Comparison of ENCODE assay signal across 8 cellular contexts in genomic region chr17:75260679-75261335, GRCh38. TPM values are rescaled to one million over a fixed set of nuclear protein-coding genes. Genes with fewer than 3 reads are reported as not detected.
DNase-seq lines count a peak whose midpoint lies in the region; ATAC-seq and TF ChIP-seq lines count a peak whose summit lies in the region.

No MANE protein-coding gene starts in this region.

- 0 to 1% methylated on average over 5 to 28 of the region's 31 CpGs for WGBS in transverse colon (ENCODE audit: low coverage in 1 of 2), 2 donors

- H3K27me3 ChIP-seq in Panc1 (ENCODE audit: control insufficient read depth, insufficient read depth, low read length) (no peaks in the 10 kb centered on the region), mononuclear cell (ENCODE audit: insufficient read depth, low read length) (no peaks in the 10 kb centered on the region), transverse colon (no peaks in the 10 kb centered on the region)

- DNase-seq in Daoy (ENCODE audit: low read depth) (peak; percentile 27), HFFc6 (no peak), Panc1 (ENCODE audit: low read depth, low spot score) (no peak), cardiac fibroblast (ENCODE audit: low read depth in 2 of 2) (peak in 1 of 2 donors; percentile 48), transverse colon (no peak), KBM-7 (no peak)

- H3K36me3 ChIP-seq in Panc1 (ENCODE audit: control insufficient read depth, insufficient read depth, low read length) (peaks cover 7% of the 10 kb centered on the region; the same call in 1 of the 2 replicates), transverse colon (peaks cover 0 to 6% (median 2%) of the 10 kb centered on the region in 4 donors)

- H3K4me3 Mint-ChIP-seq in HFFc6: peak overlapping the region; percentile 100

- H3K27ac Mint-ChIP-seq in HFFc6: peak overlapping the region; percentile 100

- peak; percentile 54 for TF ChIP-seq CTCF in HFFc6 (IDR thresholded peaks at IDR 0.05)
- TF ChIP-seq CTCF in Panc1 (IDR thresholded peaks at IDR 0.05): no peak
- TF ChIP-seq CTCF in cardiac fibroblast (IDR thresholded peaks at IDR 0.05; ENCODE audit: low read depth, low read length): no peak
- peak in 3 of 5 experiments; percentile 12 to 20 (median 13) for TF ChIP-seq CTCF in transverse colon (IDR thresholded peaks at IDR 0.05)

- H3K9me3 ChIP-seq in Panc1 (ENCODE audit: control insufficient read depth, insufficient read depth, low read depth, low read length) (no peaks in the 10 kb centered on the region), mononuclear cell (ENCODE audit: low read depth, low read length) (no peaks in the 10 kb centered on the region), transverse colon (no peaks in the 10 kb centered on the region)

- intact Hi-C loops in Panc1 (cut with micrococcal nuclease; ENCODE audit: unreplicated experiment) (no loop called here), transverse colon (cut with DNase I; ENCODE audit: low total_unique reads) (no loop called here)

- H3K27ac ChIP-seq in Panc1 (ENCODE audit: low read length): peak overlapping the region; percentile 95
- H3K27ac ChIP-seq in transverse colon: peak overlapping the region; percentile 89 to 96 (median 92)

- H3K27me3 Mint-ChIP-seq in HFFc6 (ENCODE audit: insufficient read depth): no peaks in the 10 kb centered on the region; the same call in 1 of the 2 replicates

- TSS peak; percentile 79 for BruUV-seq in Panc1 (replicated peaks; lab: Mats Ljungman, UMichigan)

- POLR2A ChIA-PET in Panc1 (lab: Charles Lee): interaction anchor here (0.6 to 0.8 kb wide), 3 partner anchors 45 to 264 kb away, joined by 3 to 4 read pairs (median 3); no protein-coding TSS in a partner anchor

- peaks cover 58% of the 10 kb centered on the region for H3K4me1 Mint-ChIP-seq in HFFc6 (ENCODE audit: low read depth)

- ATAC-seq in Panc1 (peak; percentile 26), GM21423 (IDR thresholded peaks at IDR 0.05; ENCODE audit: unreplicated experiment) (no peak)

- H3K4me1 ChIP-seq in Panc1 (ENCODE audit: control insufficient read depth, insufficient read depth, low read length) (peaks cover 15% of the 10 kb centered on the region), mononuclear cell (ENCODE audit: insufficient read depth, low read length) (peaks cover 50% of the 10 kb centered on the region), transverse colon (peaks cover 12 to 36% (median 27%) of the 10 kb centered on the region in 4 donors)

- no peak for TF ChIP-seq POLR2A in transverse colon (IDR thresholded peaks at IDR 0.05)

- H3K36me3 Mint-ChIP-seq in HFFc6 (ENCODE audit: low read depth): peaks cover 7% of the 10 kb centered on the region

- H3K4me3 ChIP-seq in Panc1 (ENCODE audit: low read depth in 2 of 2, low read length in 2 of 2) (peak overlapping the region; percentile 88 to 98), cardiac fibroblast (replicated peaks in 1 of 2; ENCODE audit: low read depth in 2 of 2, low read length in 2 of 2) (peak overlapping the region; percentile 94 to 95), mononuclear cell (ENCODE audit: low read length) (peak overlapping the region; percentile 94), transverse colon (peak overlapping the region; percentile 68 to 90 (median 84))

- CTCF ChIA-PET in Panc1 (lab: Charles Lee): interaction anchor here (2.9 kb wide), 1 partner anchor 10 kb away, joined by 21 read pairs; the partner anchor contains the start of gene MIF4GD

- no peaks in the 10 kb centered on the region for H3K9me3 Mint-ChIP-seq in HFFc6

- in situ Hi-C loops in Panc1 (cut with HindIII; ENCODE audit: low pct_unique_long_range_greater_than_20kb, low sequenced_read_pairs) (no loop called here), transverse colon (cut with MboI; ENCODE audit: low pct_ligation_motif_present in 1 of 4, low pct_unique_long_range_greater_than_20kb in 1 of 4, low sequenced_read_pairs in 3 of 4) (no loop called here), KBM-7 (cut with MboI; ENCODE audit: low pct_unique_long_range_greater_than_20kb, low sequenced_read_pairs) (no loop called here)

- no peak for TF ChIP-seq EP300 in transverse colon (IDR thresholded peaks at IDR 0.05; ENCODE audit: low read depth)

RNA-seq across cellular contexts. Expression of gene GGA3, which starts 0.6 kb away (rescaled TPM):
- total RNA-seq in Daoy (2014; rRNA removed; shearing (Covaris generic)): 10.4 and 12.4 TPM in 2 replicates
- 10 to 100 TPM; 23.2 to 26.5 (median 24.2) TPM for total RNA-seq in HFFc6 (2021; fragmentation: NEBNext Ultra II Directional; extraction: Animal tissue kit (Norgen Biotek cat#: 25700))
- total RNA-seq in Panc1 (2021; ENCODE audit: unreplicated experiment) (61.6 TPM), mononuclear cell (36.9 TPM), transverse colon (100 to 1,000 TPM in 1 of 4 donors, 10 to 100 TPM in 3; 36.2 to 134 (median 59.0) TPM)
- polyA plus RNA-seq in Panc1 (2012; ENCODE audit: insufficient read length): 52.5 TPM

RNA-seq across cellular contexts. Expression of gene MRPS7, which starts 0.9 kb away (rescaled TPM):
- total RNA-seq in Daoy (2014; rRNA removed; shearing (Covaris generic)): 90.2 and 92.2 TPM in 2 replicates
- total RNA-seq in HFFc6 (2021; fragmentation: NEBNext Ultra II Directional; extraction: Animal tissue kit (Norgen Biotek cat#: 25700)): 10 to 100 TPM; 58.2 to 64.7 (median 60.2) TPM
- total RNA-seq in Panc1 (2021; ENCODE audit: unreplicated experiment) (85.0 TPM), mononuclear cell (27.1 TPM), transverse colon (10 to 100 TPM; 27.1 to 54.0 (median 37.4) TPM)
- polyA plus RNA-seq in Panc1 (2012; ENCODE audit: insufficient read length): 78.8 TPM

RNA-seq across cellular contexts. Expression of gene MIF4GD, which starts 10.2 kb away (rescaled TPM):
- 6.7 and 9.4 TPM in 2 replicates for total RNA-seq in Daoy (2014; rRNA removed; shearing (Covaris generic))
- 10 to 100 TPM in 3 of 6 experiments, 1 to 10 TPM in 3; 8.8 to 10.8 (median 10.0) TPM for total RNA-seq in HFFc6 (2021; fragmentation: NEBNext Ultra II Directional; extraction: Animal tissue kit (Norgen Biotek cat#: 25700))
- total RNA-seq in Panc1 (2021; ENCODE audit: unreplicated experiment): 34.4 TPM
- polyA plus RNA-seq in Panc1 (2012; ENCODE audit: insufficient read length): 40.5 TPM
- total RNA-seq in mononuclear cell: 19.9 TPM
- 10 to 100 TPM in 3 of 4 donors, 1 to 10 TPM in 1; 9.0 to 44.0 (median 28.6) TPM for total RNA-seq in transverse colon

RNA-seq across cellular contexts. Expression of gene SLC25A19, which starts 28.4 kb away (rescaled TPM):
- total RNA-seq in Daoy (2014; rRNA removed; shearing (Covaris generic)): 19.4 and 30.9 TPM in 2 replicates
- 10 to 100 TPM in 1 of 6 experiments, 1 to 10 TPM in 5; 5.7 to 14.6 (median 7.1) TPM for total RNA-seq in HFFc6 (2021; fragmentation: NEBNext Ultra II Directional; extraction: Animal tissue kit (Norgen Biotek cat#: 25700))
- 29.0 TPM for total RNA-seq in Panc1 (2021; ENCODE audit: unreplicated experiment)
- 18.9 TPM for polyA plus RNA-seq in Panc1 (2012; ENCODE audit: insufficient read length)
- total RNA-seq in mononuclear cell: 5.9 TPM
- total RNA-seq in transverse colon: 10 to 100 TPM; 12.6 to 49.6 (median 20.7) TPM

RNA-seq across cellular contexts. Expression of gene NUP85, which starts 55.3 kb away (rescaled TPM):
- 40.6 and 48.6 TPM in 2 replicates for total RNA-seq in Daoy (2014; rRNA removed; shearing (Covaris generic))
- 10 to 100 TPM; 38.0 to 47.8 (median 43.1) TPM for total RNA-seq in HFFc6 (2021; fragmentation: NEBNext Ultra II Directional; extraction: Animal tissue kit (Norgen Biotek cat#: 25700))
- total RNA-seq in Panc1 (2021; ENCODE audit: unreplicated experiment) (141 TPM), mononuclear cell (25.6 TPM), transverse colon (100 to 1,000 TPM in 1 of 4 donors, 10 to 100 TPM in 3; 13.1 to 204 (median 31.8) TPM)
- polyA plus RNA-seq in Panc1 (2012; ENCODE audit: insufficient read length): 96.7 TPM

Comparison
In these comparisons a context has a peak if more than half of its experiments do, and no peak if none do; other contexts are left out.
1. CTCF ChIP-seq: peak in HFFc6 (single experiment) and transverse colon (3 of 5); none in Panc1 (single experiment) and cardiac fibroblast (single experiment).
2. Peak in every context shown above with its lines, with median percentiles within 50 percentile points of each other: H3K4me3 ChIP-seq.